In the genomic region with DNA sequence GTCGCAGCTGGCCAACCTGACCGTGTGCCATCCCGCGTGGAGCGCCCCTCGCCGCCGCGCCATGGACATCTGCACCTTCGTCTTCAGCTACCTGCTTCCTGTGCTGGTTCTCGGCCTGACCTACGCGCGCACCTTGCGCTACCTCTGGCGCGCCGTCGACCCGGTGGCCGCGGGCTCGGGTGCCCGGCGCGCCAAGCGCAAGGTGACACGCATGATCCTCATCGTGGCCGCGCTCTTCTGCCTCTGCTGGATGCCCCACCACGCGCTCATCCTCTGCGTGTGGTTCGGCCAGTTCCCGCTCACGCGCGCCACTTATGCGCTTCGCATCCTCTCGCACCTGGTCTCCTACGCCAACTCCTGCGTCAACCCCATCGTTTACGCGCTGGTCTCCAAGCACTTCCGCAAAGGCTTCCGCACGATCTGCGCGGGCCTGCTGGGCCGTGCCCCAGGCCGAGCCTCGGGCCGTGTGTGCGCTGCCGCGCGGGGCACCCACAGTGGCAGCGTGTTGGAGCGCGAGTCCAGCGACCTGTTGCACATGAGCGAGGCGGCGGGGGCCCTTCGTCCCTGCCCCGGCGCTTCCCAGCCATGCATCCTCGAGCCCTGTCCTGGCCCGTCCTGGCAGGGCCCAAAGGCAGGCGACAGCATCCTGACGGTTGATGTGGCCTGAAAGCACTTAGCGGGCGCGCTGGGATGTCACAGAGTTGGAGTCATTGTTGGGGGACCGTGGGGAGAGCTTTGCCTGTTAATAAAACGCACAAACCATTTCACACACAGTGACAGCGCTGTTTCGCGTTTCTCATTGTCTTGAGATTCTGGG, we compare ENCODE assay signal across 1 cellular context.
A peak's percentile ranks its signal among the peaks of the same experiment; 100 is the strongest.
TF ChIP-seq lines count a peak whose summit lies in the region.

No MANE protein-coding gene starts in this region.

TF ChIP-seq in endothelial cell of umbilical vein, 7 proteins besides CTCF, POLR2A, EP300 and RAD21:
- TF ChIP-seq EZH2 (IDR thresholded peaks at IDR 0.05; ENCODE audit: borderline replicate concordance, low read depth, low read length, severe bottlenecking) (peak; percentile 88), MYC (IDR thresholded peaks at IDR 0.05; ENCODE audit: low read depth, low read length) (no peak)
TF ChIP-seq in endothelial cell of umbilical vein: peak in this region for 1.
